ENCODE assay signal across 7 cellular contexts in genomic region chr11:71088314-71089215, GRCh38.
DNase-seq lines count a peak whose midpoint lies in the region; ATAC-seq and FAIRE-seq lines count a peak whose summit lies in the region.
"Not testable (repeated sequence)": the region's sequence is repeated elsewhere in the genome, so short reads cannot be mapped to it uniquely, and the experiment has no call there.

No MANE protein-coding gene starts in this region.

- H3K9me3 Mint-ChIP-seq in natural killer cell treated with Interleukin-12 subunit alpha and Interleukin-12 subunit beta and Interleukin-15 and Interleukin-18, amount 100 ng/mL, for 72 hours, result not testable (repeated sequence)

- H3K36me3 Mint-ChIP-seq in natural killer cell treated with Interleukin-12 subunit alpha and Interleukin-12 subunit beta and Interleukin-15 and Interleukin-18, amount 100 ng/mL, for 72 hours, result not testable (repeated sequence)

- FAIRE-seq in GM18507 (lab: Jason Lieb, UNC), result not testable (repeated sequence)

- not testable (repeated sequence) for H3K27ac Mint-ChIP-seq in natural killer cell treated with Interleukin-12 subunit alpha and Interleukin-12 subunit beta and Interleukin-15 and Interleukin-18, amount 100 ng/mL, for 72 hours

- DNase-seq in DMS53 (lab: John Stamatoyannopoulos, UW) (peak; percentile 49), GM18507 (ENCODE audit: extremely low spot score, insufficient read length, low read depth) (peak; percentile 11)
- DNase-seq in natural killer cell treated with Interleukin-12 subunit alpha and Interleukin-12 subunit beta and Interleukin-15 and Interleukin-18, amount 100 ng/mL, for 72 hours (ENCODE audit: low spot score), result peak; percentile 53

- H3K4me1 Mint-ChIP-seq in natural killer cell treated with Interleukin-12 subunit alpha and Interleukin-12 subunit beta and Interleukin-15 and Interleukin-18, amount 100 ng/mL, for 72 hours (ENCODE audit: low read depth in 2 of 2), result not testable (repeated sequence)

- not testable (repeated sequence) for H3K4me3 Mint-ChIP-seq in natural killer cell treated with Interleukin-12 subunit alpha and Interleukin-12 subunit beta and Interleukin-15 and Interleukin-18, amount 100 ng/mL, for 72 hours

- H3K27me3 Mint-ChIP-seq in natural killer cell treated with Interleukin-12 subunit alpha and Interleukin-12 subunit beta and Interleukin-15 and Interleukin-18, amount 100 ng/mL, for 72 hours, result not testable (repeated sequence)

- peak; percentile 51 for ATAC-seq in GM21360 (IDR thresholded peaks at IDR 0.05; ENCODE audit: unreplicated experiment)
- peak; percentile 70 for ATAC-seq in HG02588 (IDR thresholded peaks at IDR 0.05; ENCODE audit: unreplicated experiment)
- peak; percentile 75 for ATAC-seq in HG03095 (IDR thresholded peaks at IDR 0.05; ENCODE audit: unreplicated experiment)
- peak; percentile 53 for ATAC-seq in HG03565 (IDR thresholded peaks at IDR 0.05; ENCODE audit: unreplicated experiment)
- not testable (repeated sequence) for ATAC-seq in natural killer cell treated with Interleukin-12 subunit alpha and Interleukin-12 subunit beta and Interleukin-15 and Interleukin-18, amount 100 ng/mL, for 72 hours
